Comparison of ENCODE assay signal across 1 cellular context in the genomic region with DNA sequence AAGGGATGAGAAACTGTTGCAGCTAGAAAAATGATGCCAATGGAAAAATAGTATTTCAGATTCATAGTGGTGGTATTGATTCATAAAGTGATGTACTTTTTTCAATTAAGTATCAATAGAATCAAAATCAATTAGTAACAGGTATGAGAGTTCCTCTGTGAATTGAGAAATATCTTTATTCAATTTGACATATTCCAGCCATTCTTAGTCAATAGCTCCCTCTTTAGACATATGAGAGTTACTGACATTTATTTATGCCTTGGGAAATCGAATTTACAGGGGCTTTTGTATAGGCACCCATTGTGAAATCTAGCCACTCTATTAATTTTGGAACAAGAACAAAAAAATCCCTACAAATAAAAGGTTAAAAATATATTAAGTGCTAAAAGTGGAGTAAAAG.
TF ChIP-seq lines count a peak whose summit lies in the region.

No MANE protein-coding gene starts in this region.

TF ChIP-seq in WTC11, 78 proteins besides CTCF, POLR2A, EP300 and RAD21 (continued from another document):
- TF ChIP-seq HMGA2 (CRISPR knock-in tag; IDR thresholded peaks at IDR 0.05) (no peak), ESRRA (CRISPR knock-in tag; IDR thresholded peaks at IDR 0.05; ENCODE audit: borderline replicate concordance) (no peak), FOXK1 (CRISPR knock-in tag; IDR thresholded peaks at IDR 0.05) (no peak), MXD4 (CRISPR knock-in tag; IDR thresholded peaks at IDR 0.05; ENCODE audit: borderline replicate concordance) (no peak)
- TF ChIP-seq, protein P1, sequence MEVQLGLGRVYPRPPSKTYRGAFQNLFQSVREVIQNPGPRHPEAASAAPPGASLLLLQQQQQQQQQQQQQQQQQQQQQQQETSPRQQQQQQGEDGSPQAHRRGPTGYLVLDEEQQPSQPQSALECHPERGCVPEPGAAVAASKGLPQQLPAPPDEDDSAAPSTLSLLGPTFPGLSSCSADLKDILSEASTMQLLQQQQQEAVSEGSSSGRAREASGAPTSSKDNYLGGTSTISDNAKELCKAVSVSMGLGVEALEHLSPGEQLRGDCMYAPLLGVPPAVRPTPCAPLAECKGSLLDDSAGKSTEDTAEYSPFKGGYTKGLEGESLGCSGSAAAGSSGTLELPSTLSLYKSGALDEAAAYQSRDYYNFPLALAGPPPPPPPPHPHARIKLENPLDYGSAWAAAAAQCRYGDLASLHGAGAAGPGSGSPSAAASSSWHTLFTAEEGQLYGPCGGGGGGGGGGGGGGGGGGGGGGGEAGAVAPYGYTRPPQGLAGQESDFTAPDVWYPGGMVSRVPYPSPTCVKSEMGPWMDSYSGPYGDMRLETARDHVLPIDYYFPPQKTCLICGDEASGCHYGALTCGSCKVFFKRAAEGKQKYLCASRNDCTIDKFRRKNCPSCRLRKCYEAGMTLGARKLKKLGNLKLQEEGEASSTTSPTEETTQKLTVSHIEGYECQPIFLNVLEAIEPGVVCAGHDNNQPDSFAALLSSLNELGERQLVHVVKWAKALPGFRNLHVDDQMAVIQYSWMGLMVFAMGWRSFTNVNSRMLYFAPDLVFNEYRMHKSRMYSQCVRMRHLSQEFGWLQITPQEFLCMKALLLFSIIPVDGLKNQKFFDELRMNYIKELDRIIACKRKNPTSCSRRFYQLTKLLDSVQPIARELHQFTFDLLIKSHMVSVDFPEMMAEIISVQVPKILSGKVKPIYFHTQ (CRISPR knock-in tag; IDR thresholded peaks at IDR 0.05) = no peak
TF ChIP-seq in WTC11: peak in this region for 0.
